35 cellular contexts compared by ENCODE assay signal in the genomic region with DNA sequence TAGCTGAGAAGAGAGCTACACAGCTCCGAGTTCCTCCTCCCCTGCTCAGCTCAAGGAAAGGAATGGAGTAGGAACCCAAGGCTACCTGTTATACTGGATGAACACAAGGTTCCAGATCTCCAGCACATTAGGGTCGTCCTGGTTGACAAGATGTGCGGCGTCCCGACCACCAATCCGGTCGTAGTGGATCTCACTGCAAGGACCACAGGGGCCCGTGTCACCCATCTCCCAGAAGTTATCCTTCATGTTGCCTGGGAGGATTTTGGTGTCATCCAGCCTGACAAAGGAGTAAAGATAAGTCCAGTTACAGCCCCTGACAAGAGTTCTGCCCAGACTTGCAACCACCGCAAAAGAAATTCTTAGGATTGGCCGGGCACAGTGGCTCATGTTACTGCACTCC.
"Had no signal": no experiment of that assay in that cellular context is flagged by ENCODE, and none has a peak within 500 bp of the region (broad histone marks: within the 10 kb centered on the region; RNA-seq: fewer than 3 reads in every experiment).

No MANE protein-coding gene starts in this region.

- H3K4me1 Mint-ChIP-seq: activated B cell treated with CpG ODN at 0.5 μM for 24 hours; activated CD4-positive, alpha-beta T cell treated with anti-CD3 and anti-CD28 coated beads, Interleukin-2, amount 10 ng/mL, durations not matched to agents 24 days and 14 days; activated naive CD8-positive, alpha-beta T cell treated with anti-CD3 and anti-CD28 coated beads for 36 hours had no signal

- ATAC-seq: activated CD8-positive, alpha-beta T cell treated with anti-CD3 and anti-CD28 coated beads for 36 hours; activated naive CD4-positive, alpha-beta T cell treated with anti-CD3 and anti-CD28 coated beads, Interleukin-2, amount 50 U/mL, for 72 hours; activated T-cell treated with anti-CD3 and anti-CD28 coated beads, Interleukin-2, amount 50 U/mL, for 4 hours; activated T-cell treated with anti-CD3 and anti-CD28 coated beads, Interleukin-2, amount 50 U/mL, for 72 hours; activated T-helper 17 cell treated with anti-CD3 and anti-CD28 coated beads, Interleukin-2, amount 50 U/mL, for 72 hours; body of pancreas had no signal

- H3K9me3 ChIP-seq: adrenal gland, body of pancreas, breast epithelium had no signal

- H3K4me1 ChIP-seq: adrenal gland, body of pancreas, breast epithelium had no signal

- H3K4me3 Mint-ChIP-seq: activated B cell treated with CpG ODN at 0.5 μM for 24 hours; activated CD4-positive, alpha-beta memory T cell treated with anti-CD3 and anti-CD28 coated beads for 36 hours; activated CD4-positive, alpha-beta T cell treated with anti-CD3 and anti-CD28 coated beads, Interleukin-2, amount 10 ng/mL, durations not matched to agents 24 days and 14 days; activated CD8-positive, alpha-beta T cell treated with anti-CD3 and anti-CD28 coated beads for 36 hours; activated naive CD4-positive, alpha-beta T cell treated with anti-CD3 and anti-CD28 coated beads for 36 hours; activated naive CD8-positive, alpha-beta T cell treated with anti-CD3 and anti-CD28 coated beads for 36 hours; activated T-cell treated with anti-CD3 and anti-CD28 coated beads, Interleukin-2, amount 50 U/mL, for 4 hours; activated T-cell treated with anti-CD3 and anti-CD28 coated beads, Interleukin-2, amount 50 U/mL, for 72 hours; activated T-helper 1 cell treated with anti-CD3 and anti-CD28 coated beads, Interleukin-12 subunit alpha, Interleukin-12 subunit beta, Interleukin-2, Interleukin-4 antibody, amounts not matched to agents 30 ng/mL and 10 ng/mL and 1 ng/mL, durations not matched to agents 14 hours and 24 hours and 36 hours; activated T-helper 17 cell treated with anti-CD3 and anti-CD28 coated beads, Interleukin-2, amount 50 U/mL, for 72 hours; T-helper 1 cell treated with Interleukin-12 subunit alpha and Interleukin-12 subunit beta and Interleukin-4 antibody, amounts not matched to agents 30 μg/mL and 1 μg/mL, for 36 hours; T-helper 2 cell treated with Interferon-gamma antibody and Interleukin-4, amounts not matched to agents 5 μg/mL and 100 μg/mL, for 36 hours had no signal

- H3K27me3 Mint-ChIP-seq: activated B cell treated with CpG ODN at 0.5 μM for 24 hours; activated CD4-positive, alpha-beta memory T cell treated with anti-CD3 and anti-CD28 coated beads for 36 hours; activated CD4-positive, alpha-beta T cell treated with anti-CD3 and anti-CD28 coated beads, Interleukin-2, amount 10 ng/mL, durations not matched to agents 24 days and 14 days; activated CD8-positive, alpha-beta T cell treated with anti-CD3 and anti-CD28 coated beads for 36 hours; activated naive CD8-positive, alpha-beta T cell treated with anti-CD3 and anti-CD28 coated beads for 36 hours; activated T-helper 17 cell treated with anti-CD3 and anti-CD28 coated beads, Interleukin-2, amount 50 U/mL, for 72 hours had no signal

- H3K27ac Mint-ChIP-seq: activated B cell treated with CpG ODN at 0.5 μM for 24 hours; activated CD4-positive, alpha-beta memory T cell treated with anti-CD3 and anti-CD28 coated beads for 36 hours; activated CD4-positive, alpha-beta T cell treated with anti-CD3 and anti-CD28 coated beads, Interleukin-2, amount 10 ng/mL, durations not matched to agents 24 days and 14 days; activated CD8-positive, alpha-beta T cell treated with anti-CD3 and anti-CD28 coated beads for 36 hours; activated naive CD4-positive, alpha-beta T cell treated with anti-CD3 and anti-CD28 coated beads for 36 hours; activated naive CD8-positive, alpha-beta T cell treated with anti-CD3 and anti-CD28 coated beads for 36 hours; activated T-cell treated with anti-CD3 and anti-CD28 coated beads, Interleukin-2, amount 50 U/mL, for 72 hours; activated T-helper 1 cell treated with anti-CD3 and anti-CD28 coated beads, Interleukin-12 subunit alpha, Interleukin-12 subunit beta, Interleukin-2, Interleukin-4 antibody, amounts not matched to agents 30 ng/mL and 10 ng/mL and 1 ng/mL, durations not matched to agents 14 hours and 24 hours and 36 hours; activated T-helper 17 cell treated with anti-CD3 and anti-CD28 coated beads, Interleukin-2, amount 50 U/mL, for 72 hours; T-helper 2 cell treated with Interferon-gamma antibody and Interleukin-4, amounts not matched to agents 5 μg/mL and 100 μg/mL, for 36 hours had no signal

- H3K9me3 Mint-ChIP-seq: activated B cell treated with CpG ODN at 0.5 μM for 24 hours; activated CD4-positive, alpha-beta memory T cell treated with anti-CD3 and anti-CD28 coated beads for 36 hours; activated CD4-positive, alpha-beta T cell treated with anti-CD3 and anti-CD28 coated beads, Interleukin-2, amount 10 ng/mL, durations not matched to agents 24 days and 14 days; activated CD8-positive, alpha-beta T cell treated with anti-CD3 and anti-CD28 coated beads for 36 hours; activated naive CD4-positive, alpha-beta T cell treated with anti-CD3 and anti-CD28 coated beads for 36 hours; activated naive CD4-positive, alpha-beta T cell treated with anti-CD3 and anti-CD28 coated beads, Interleukin-2, amount 50 U/mL, for 72 hours; activated naive CD8-positive, alpha-beta T cell treated with anti-CD3 and anti-CD28 coated beads for 36 hours; activated T-cell treated with anti-CD3 and anti-CD28 coated beads, Interleukin-2, amount 50 U/mL, for 4 hours; activated T-cell treated with anti-CD3 and anti-CD28 coated beads, Interleukin-2, amount 50 U/mL, for 72 hours; activated T-helper 1 cell treated with anti-CD3 and anti-CD28 coated beads, Interleukin-12 subunit alpha, Interleukin-12 subunit beta, Interleukin-2, Interleukin-4 antibody, amounts not matched to agents 30 ng/mL and 10 ng/mL and 1 ng/mL, durations not matched to agents 14 hours and 24 hours and 36 hours; activated T-helper 17 cell treated with anti-CD3 and anti-CD28 coated beads, Interleukin-2, amount 50 U/mL, for 72 hours; T-helper 1 cell treated with Interleukin-12 subunit alpha and Interleukin-12 subunit beta and Interleukin-4 antibody, amounts not matched to agents 30 μg/mL and 1 μg/mL, for 36 hours; T-helper 2 cell treated with Interferon-gamma antibody and Interleukin-4, amounts not matched to agents 5 μg/mL and 100 μg/mL, for 36 hours had no signal

- H3K27ac ChIP-seq: adrenal gland, body of pancreas, brain microvascular endothelial cell, breast epithelium, VCaP had no signal

- DNase-seq: activated B cell treated with CpG ODN at 0.5 μM for 24 hours; activated CD4-positive, alpha-beta memory T cell treated with anti-CD3 and anti-CD28 coated beads for 36 hours; activated CD4-positive, alpha-beta T cell treated with anti-CD3 and anti-CD28 coated beads for 4 hours; activated CD4-positive, alpha-beta T cell treated with anti-CD3 and anti-CD28 coated beads, Interleukin-2, amount 10 ng/mL, durations not matched to agents 24 days and 14 days; activated CD4-positive, alpha-beta T cell treated with anti-CD3 and anti-CD28 coated beads, Interleukin-2, amount 50 U/mL, for 1 hour; activated CD4-positive, alpha-beta T cell treated with anti-CD3 and anti-CD28 coated beads, Interleukin-2, amount 50 U/mL, for 4 hours; activated CD4-positive, CD25-positive, alpha-beta regulatory T cell treated with anti-CD3 and anti-CD28 coated beads, Interleukin-2, amount 50 U/mL, for 72 hours; activated CD8-positive, alpha-beta memory T cell treated with anti-CD3 and anti-CD28 coated beads, Interleukin-2, amount 50 U/mL, for 4 hours; activated CD8-positive, alpha-beta T cell treated with anti-CD3 and anti-CD28 coated beads for 36 hours; activated effector memory CD4-positive, alpha-beta T cell treated with anti-CD3 and anti-CD28 coated beads, Interleukin-2, amount 50 U/mL, for 16 hours; activated gamma-delta T cell treated with Interleukin-2 at 50 U/mL for 16 hours; activated naive CD4-positive, alpha-beta T cell; activated naive CD4-positive, alpha-beta T cell treated with anti-CD3 and anti-CD28 coated beads for 36 hours; activated naive CD4-positive, alpha-beta T cell treated with anti-CD3 and anti-CD28 coated beads, Interleukin-2, amount 50 U/mL, for 16 hours; activated naive CD8-positive, alpha-beta T cell treated with anti-CD3 and anti-CD28 coated beads for 36 hours; activated T-cell treated with anti-CD3 and anti-CD28 coated beads for 4 hours; activated T-cell treated with anti-CD3 and anti-CD28 coated beads, Interleukin-2, amount 50 U/mL, for 1 hour; activated T-cell treated with anti-CD3 and anti-CD28 coated beads, Interleukin-2, amount 50 U/mL, for 4 hours; activated T-cell treated with anti-CD3 and anti-CD28 coated beads, Interleukin-2, amount 50 U/mL, for 72 hours; adrenal gland; amygdala; anterior cingulate cortex; body of pancreas; brain microvascular endothelial cell; central memory CD4-positive, alpha-beta T cell; T-helper 1 cell; T-helper 2 cell; T-helper 9 cell had no signal

- H3K4me3 ChIP-seq: adrenal gland, body of pancreas, breast epithelium had no signal

- H3K27me3 ChIP-seq: adrenal gland, body of pancreas, brain microvascular endothelial cell, breast epithelium had no signal

- H3K36me3 ChIP-seq: breast epithelium had no signal
